Comparison of ENCODE assay signal across 8 cellular contexts in the genomic region with DNA sequence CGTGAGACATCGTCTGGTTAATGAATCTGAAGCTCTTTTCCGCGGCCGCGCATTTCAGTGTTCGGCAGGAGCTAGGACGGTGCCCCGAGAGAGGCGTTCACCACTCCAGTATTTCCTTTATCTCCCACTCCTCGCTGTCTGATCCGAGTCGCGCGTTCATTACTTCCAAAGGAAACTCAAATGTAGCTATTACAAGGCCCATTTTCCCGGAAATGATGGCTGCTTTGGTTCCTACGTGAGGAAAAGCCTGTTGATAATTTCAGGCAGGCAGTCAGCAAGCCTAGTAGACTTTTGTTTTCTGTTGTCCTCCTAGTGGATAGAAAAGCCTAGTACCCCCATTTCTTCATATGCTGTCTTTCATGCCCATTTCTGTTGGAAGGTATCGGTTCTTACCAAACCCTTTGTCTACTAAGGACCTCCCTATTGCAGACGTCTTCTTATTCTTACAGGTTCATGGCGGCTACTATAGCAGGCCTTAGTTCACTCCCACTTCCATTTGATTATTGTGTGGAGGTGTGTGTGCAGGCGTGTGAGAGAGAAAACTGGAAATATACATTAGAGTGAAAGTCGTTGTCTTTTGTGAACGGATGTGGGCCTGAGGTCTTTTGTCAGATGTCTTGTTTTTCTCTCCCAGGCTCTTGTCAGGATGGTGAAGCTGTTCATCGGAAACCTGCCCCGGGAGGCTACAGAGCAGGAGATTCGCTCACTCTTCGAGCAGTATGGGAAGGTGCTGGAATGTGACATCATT. TPM values are rescaled to one million over a fixed set of nuclear protein-coding genes. Genes with fewer than 3 reads are reported as not detected.
A peak's percentile ranks its signal among the peaks of the same experiment; 100 is the strongest.
DNase-seq lines count a peak whose midpoint lies in the region; ATAC-seq and TF ChIP-seq lines count a peak whose summit lies in the region.

No MANE protein-coding gene starts in this region.

- intact Hi-C loops in Right ventricle myocardium superior (cut with DNase I) (no loop called here), Right ventricle myocardium inferior (cut with DNase I) (loop anchor here (2.0 kb wide), 1 partner anchor 38 kb away; a partner anchor contains a TSS), Panc1 (cut with micrococcal nuclease; ENCODE audit: unreplicated experiment) (no loop called here), lower lobe of right lung (cut with DNase I) (no loop called here)

- H3K27me3 ChIP-seq in Panc1 (ENCODE audit: control insufficient read depth, insufficient read depth, low read length) = no peaks in the 10 kb centered on the region
- no peaks in the 10 kb centered on the region for H3K27me3 ChIP-seq in lower lobe of right lung (ENCODE audit: low read depth)
- no peaks in the 10 kb centered on the region for H3K27me3 ChIP-seq in thoracic aorta (replicated peaks; ENCODE audit: insufficient read depth)

- H3K4me1 ChIP-seq in Panc1 (ENCODE audit: control insufficient read depth, insufficient read depth, low read length) (peaks cover 49% of the 10 kb centered on the region), lower lobe of right lung (peaks cover 60% of the 10 kb centered on the region), thoracic aorta (ENCODE audit: control insufficient read depth in 1 of 2, low read depth in 2 of 2) (peaks cover 47 to 65% of the 10 kb centered on the region in 2 donors)

- TSS peak; percentile 68 for BruUV-seq in Panc1 (replicated peaks; lab: Mats Ljungman, UMichigan)

- ATAC-seq in Right ventricle myocardium superior (ENCODE audit: poor library complexity) = no peak
- no peak for ATAC-seq in Right ventricle myocardium inferior
- ATAC-seq in Panc1 = 0 out of 2 replicates have a peak, but pooled peaks have one; percentile 0
- peak in 1 of 2 donors; percentile 15 for ATAC-seq in lower lobe of right lung
- no peak for ATAC-seq in thoracic aorta (ENCODE audit: insufficient number of reproducible peaks, low FRiP score, low read depth)
- no peak for ATAC-seq in GM21786 (IDR thresholded peaks at IDR 0.05; ENCODE audit: unreplicated experiment)

- no peaks in the 10 kb centered on the region for H3K27me3 Mint-ChIP-seq in chondrocyte (ENCODE audit: low read depth)

- no peaks in the 10 kb centered on the region for H3K9me3 Mint-ChIP-seq in chondrocyte (ENCODE audit: low read depth)

- in situ Hi-C loops in Panc1 (cut with HindIII; ENCODE audit: low pct_unique_long_range_greater_than_20kb, low sequenced_read_pairs) = no loop called here

- peak overlapping the region; percentile 93 for H3K4me3 Mint-ChIP-seq in chondrocyte (ENCODE audit: unreplicated experiment)

- H3K27ac Mint-ChIP-seq in chondrocyte (ENCODE audit: unreplicated experiment) = peak overlapping the region; percentile 99

- TF ChIP-seq CTCF in Panc1 (IDR thresholded peaks at IDR 0.05) = no peak
- peak; percentile 51 for TF ChIP-seq CTCF in chondrocyte (IDR thresholded peaks at IDR 0.05)
- TF ChIP-seq CTCF in lower lobe of right lung (IDR thresholded peaks at IDR 0.05) = no peak
- no peak for TF ChIP-seq CTCF in thoracic aorta (IDR thresholded peaks at IDR 0.05)

- POLR2A ChIA-PET in Panc1 (lab: Charles Lee) = interaction anchor here (0.6 to 0.7 kb wide), 4 partner anchors 25 to 362 kb away, joined by 4 to 14 read pairs (median 6); no protein-coding TSS in a partner anchor

- peak; percentile 47 for DNase-seq in Right ventricle myocardium superior
- no peak for DNase-seq in Right ventricle myocardium inferior (ENCODE audit: missing footprints)
- DNase-seq in Panc1 (ENCODE audit: low read depth, low spot score) = no peak
- DNase-seq in chondrocyte (ENCODE audit: low spot score) = no peak
- DNase-seq in lower lobe of right lung = no peak
- no peak for DNase-seq in thoracic aorta (ENCODE audit: low spot score)
- no peak for DNase-seq in cerebellum (ENCODE audit: low spot score)

- peak overlapping the region; percentile 91 to 93 for H3K4me3 ChIP-seq in Panc1 (ENCODE audit: low read depth in 2 of 2, low read length in 2 of 2)
- peak overlapping the region; percentile 71 for H3K4me3 ChIP-seq in lower lobe of right lung
- H3K4me3 ChIP-seq in thoracic aorta = peak overlapping the region; percentile 93

- H3K9me3 ChIP-seq in Panc1 (ENCODE audit: control insufficient read depth, insufficient read depth, low read depth, low read length) (no peaks in the 10 kb centered on the region), lower lobe of right lung (no peaks in the 10 kb centered on the region), thoracic aorta (no peaks in the 10 kb centered on the region)

- peaks cover 69% of the 10 kb centered on the region for H3K4me1 Mint-ChIP-seq in chondrocyte (ENCODE audit: low read depth)

- peaks cover 30% of the 10 kb centered on the region for H3K36me3 Mint-ChIP-seq in chondrocyte (ENCODE audit: low read depth)

- H3K27ac ChIP-seq in Panc1 (ENCODE audit: low read length) = peak overlapping the region; percentile 97
- H3K27ac ChIP-seq in lower lobe of right lung = peak overlapping the region; percentile 86
- peak overlapping the region; percentile 75 to 77 for H3K27ac ChIP-seq in thoracic aorta

- CTCF ChIA-PET in Panc1 (lab: Charles Lee) = interaction anchor here (1.2 kb wide), 1 partner anchor 16 kb away, joined by 3 read pairs; no protein-coding TSS in a partner anchor

- H3K36me3 ChIP-seq in Panc1 (ENCODE audit: control insufficient read depth, insufficient read depth, low read length) (peaks cover 42% of the 10 kb centered on the region), lower lobe of right lung (peaks cover 46% of the 10 kb centered on the region), thoracic aorta (peaks cover 14% of the 10 kb centered on the region)

RNA-seq across cellular contexts. Expression of a gene that starts 0.7 kb away (rescaled TPM):
- 73.4 TPM for total RNA-seq in Right ventricle myocardium superior
- 72.1 TPM for total RNA-seq in Right ventricle myocardium inferior
- 195 TPM for total RNA-seq in Panc1 (2021; ENCODE audit: unreplicated experiment)
- 186 TPM for polyA plus RNA-seq in Panc1 (2012; ENCODE audit: insufficient read length)
- 109 to 118 TPM (median 117 TPM) in 3 replicates for total RNA-seq in chondrocyte
- total RNA-seq in lower lobe of right lung = 107 TPM
- 10 to 100 TPM; 61.2 to 84.0 TPM for total RNA-seq in thoracic aorta
- total RNA-seq in cerebellum = 113 TPM

RNA-seq across cellular contexts. Expression of a gene that starts 22.8 kb away (rescaled TPM):
- total RNA-seq in Right ventricle myocardium superior (28.7 TPM), Right ventricle myocardium inferior (30.1 TPM), Panc1 (2021; ENCODE audit: unreplicated experiment) (93.9 TPM), chondrocyte (43.9 to 65.2 TPM (median 45.6 TPM) in 3 replicates), lower lobe of right lung (93.4 TPM), thoracic aorta (10 to 100 TPM; 72.7 to 99.8 TPM), cerebellum (68.1 TPM)
- polyA plus RNA-seq in Panc1 (2012; ENCODE audit: insufficient read length) = 62.5 TPM

RNA-seq across cellular contexts. Expression of a gene that starts 38.4 kb away (rescaled TPM):
- total RNA-seq in Right ventricle myocardium superior (11.2 TPM), Right ventricle myocardium inferior (14.0 TPM), Panc1 (2021; ENCODE audit: unreplicated experiment) (33.6 TPM), chondrocyte (19.6 to 26.3 TPM (median 22.5 TPM) in 3 replicates), lower lobe of right lung (17.6 TPM), thoracic aorta (1 to 10 TPM; 8.9 to 9.2 TPM), cerebellum (73.9 TPM)
- 29.5 TPM for polyA plus RNA-seq in Panc1 (2012; ENCODE audit: insufficient read length)

RNA-seq across cellular contexts. Expression of a gene that starts 46.3 kb away (rescaled TPM):
- total RNA-seq in Right ventricle myocardium superior = 25.8 TPM
- 23.5 TPM for total RNA-seq in Right ventricle myocardium inferior
- 55.3 TPM for total RNA-seq in Panc1 (2021; ENCODE audit: unreplicated experiment)
- polyA plus RNA-seq in Panc1 (2012; ENCODE audit: insufficient read length) = 68.6 TPM
- total RNA-seq in chondrocyte = 31.0 to 34.2 TPM (median 32.3 TPM) in 3 replicates
- total RNA-seq in lower lobe of right lung = 40.5 TPM
- total RNA-seq in thoracic aorta = 10 to 100 TPM; 19.9 to 20.8 TPM
- 28.1 TPM for total RNA-seq in cerebellum

RNA-seq across cellular contexts. Expression of a gene that starts 46.4 kb away (rescaled TPM):
- total RNA-seq in Right ventricle myocardium superior = 0.24 TPM
- 0.27 TPM for total RNA-seq in Right ventricle myocardium inferior
- total RNA-seq in Panc1 (2021; ENCODE audit: unreplicated experiment) = 2.0 TPM
- polyA plus RNA-seq in Panc1 (2012; ENCODE audit: insufficient read length) = 1.0 TPM
- 0.23 to 0.32 TPM (median 0.27 TPM) in 3 replicates for total RNA-seq in chondrocyte
- 0.50 TPM for total RNA-seq in lower lobe of right lung
- total RNA-seq in thoracic aorta = under 1 TPM in 1 of 2 donors, not detected in 1; 0.68 TPM
- total RNA-seq in cerebellum = 0.82 TPM
